In genomic region chr13:28657784-28658538, GRCh38 we compare ENCODE assay signal across 8 cellular contexts. TPM values are rescaled to one million over a fixed set of nuclear protein-coding genes. Genes with fewer than 3 reads are reported as not detected.
DNase-seq lines count a peak whose midpoint lies in the region; ATAC-seq and TF ChIP-seq lines count a peak whose summit lies in the region.

No MANE protein-coding gene starts in this region.

- no peaks in the 10 kb centered on the region for H3K9me3 ChIP-seq in GM23248 (ENCODE audit: low read depth)
- H3K9me3 ChIP-seq in SU-DHL-6 (ENCODE audit: insufficient read depth, low read length), result no peaks in the 10 kb centered on the region
- H3K9me3 ChIP-seq in esophagus muscularis mucosa, result no peaks in the 10 kb centered on the region

- no peak for TF ChIP-seq EP300 in esophagus muscularis mucosa (IDR thresholded peaks at IDR 0.05)

- H3K36me3 ChIP-seq in ACC112 (ENCODE audit: insufficient read depth, low read length), result peaks cover 13% of the 10 kb centered on the region
- H3K36me3 ChIP-seq in GM23248 (ENCODE audit: low read depth), result peaks cover 11% of the 10 kb centered on the region; the same call in 1 of the 2 replicates
- peaks cover 16% of the 10 kb centered on the region; the same call in 1 of the 2 replicates for H3K36me3 ChIP-seq in SU-DHL-6 (ENCODE audit: low read length)
- peaks cover 6 to 21% (median 8%) of the 10 kb centered on the region in 4 donors for H3K36me3 ChIP-seq in esophagus muscularis mucosa

- no peaks in the 10 kb centered on the region for H3K9me3 Mint-ChIP-seq in neural crest cell

- TF ChIP-seq POLR2A in esophagus muscularis mucosa (IDR thresholded peaks at IDR 0.05; ENCODE audit: low read depth), result no peak

- H3K27me3 ChIP-seq in ACC112 (ENCODE audit: insufficient read depth, low read length) (no peaks in the 10 kb centered on the region), GM23248 (replicated peaks; ENCODE audit: insufficient read depth) (no peaks in the 10 kb centered on the region), SU-DHL-6 (ENCODE audit: low read length) (no peaks in the 10 kb centered on the region), esophagus muscularis mucosa (no peaks in the 10 kb centered on the region)

- no peak for TF ChIP-seq CTCF in SU-DHL-6 (IDR thresholded peaks at IDR 0.05; ENCODE audit: insufficient read depth, low read length, poor library complexity, severe bottlenecking)
- peak in 1 of 3 experiments; percentile 16 for TF ChIP-seq CTCF in esophagus muscularis mucosa (IDR thresholded peaks at IDR 0.05)
- no peak for TF ChIP-seq CTCF in neural crest cell (conservative IDR thresholded peaks at IDR 0.05)

- H2AFZ ChIP-seq in ACC112 (ENCODE audit: low read length, unreplicated experiment) (no peak overlapping the region), GM23248 (peak overlapping the region; percentile 67), SU-DHL-6 (ENCODE audit: low read depth, low read length, severe bottlenecking) (peak overlapping the region; percentile 63)

- peak overlapping the region; percentile 96 for H3K4me3 Mint-ChIP-seq in neural crest cell

- H3K4me2 ChIP-seq in GM23248 (ENCODE audit: unreplicated experiment), result peak overlapping the region; percentile 94
- peak overlapping the region; percentile 92 for H3K4me2 ChIP-seq in SU-DHL-6 (ENCODE audit: low read depth, low read length, poor library complexity, severe bottlenecking)

- no peaks in the 10 kb centered on the region for H3K36me3 Mint-ChIP-seq in neural crest cell (ENCODE audit: low read depth)

- H3K4me1 ChIP-seq in ACC112 (ENCODE audit: control insufficient read depth, insufficient read depth, low read length, unreplicated experiment) (peaks cover 46% of the 10 kb centered on the region), GM23248 (ENCODE audit: insufficient read depth) (peaks cover 76% of the 10 kb centered on the region), esophagus muscularis mucosa (peaks cover 39 to 61% (median 51%) of the 10 kb centered on the region in 4 donors)

- H3K27ac Mint-ChIP-seq in neural crest cell (ENCODE audit: unreplicated experiment), result peak overlapping the region; percentile 92

- H3K4me3 ChIP-seq in ACC112 (ENCODE audit: low read depth, low read length), result peak overlapping the region; percentile 99
- peak overlapping the region; percentile 99 for H3K4me3 ChIP-seq in GM23248
- H3K4me3 ChIP-seq in SU-DHL-6 (ENCODE audit: insufficient read depth, low read length, poor library complexity, severe bottlenecking), result peak overlapping the region; percentile 78
- peak overlapping the region; percentile 69 to 97 (median 80) for H3K4me3 ChIP-seq in esophagus muscularis mucosa

- H4K20me1 ChIP-seq in GM23248 (ENCODE audit: insufficient read depth) (no peaks in the 10 kb centered on the region), SU-DHL-6 (ENCODE audit: low read depth, low read length) (no peaks in the 10 kb centered on the region; the same call in 1 of the 2 replicates)

- no peaks in the 10 kb centered on the region for H3K27me3 Mint-ChIP-seq in neural crest cell (ENCODE audit: low read depth)

- peaks cover 40% of the 10 kb centered on the region for H3K4me1 Mint-ChIP-seq in neural crest cell

- intact Hi-C loops in esophagus muscularis mucosa (cut with DNase I), result loop anchor here (2.0 kb wide), 1 partner anchor 61 kb away; the partner anchor contains the start of gene SLC46A3

- peak overlapping the region; percentile 95 for H3K27ac ChIP-seq in ACC112 (ENCODE audit: low read depth, low read length)
- H3K27ac ChIP-seq in GM23248, result peak overlapping the region; percentile 91
- peak overlapping the region; percentile 44 for H3K27ac ChIP-seq in SU-DHL-6 (ENCODE audit: low read depth, low read length)
- H3K27ac ChIP-seq in esophagus muscularis mucosa (replicated peaks in 1 of 4), result peak overlapping the region; percentile 89 to 94 (median 92)

- H3K9me2 ChIP-seq in GM23248 (ENCODE audit: insufficient read depth) (no peaks in the 10 kb centered on the region), SU-DHL-6 (replicated peaks; ENCODE audit: insufficient read depth, low read length) (no peaks in the 10 kb centered on the region)

- H3F3A ChIP-seq in GM23248 (ENCODE audit: insufficient read depth) (peaks cover 46% of the 10 kb centered on the region), SU-DHL-6 (ENCODE audit: insufficient read depth) (no peaks in the 10 kb centered on the region)

- H3K9ac ChIP-seq in GM23248, result peak overlapping the region; percentile 96
- H3K9ac ChIP-seq in SU-DHL-6 (ENCODE audit: low read length), result peak overlapping the region; percentile 76

- peak; percentile 40 for DNase-seq in GM23248
- no peak for DNase-seq in esophagus muscularis mucosa (ENCODE audit: extremely low spot score)
- no peak for DNase-seq in neural crest cell (ENCODE audit: low read depth, low spot score)

- ATAC-seq in GM19467 (IDR thresholded peaks at IDR 0.05; ENCODE audit: unreplicated experiment) (no peak), HG02938 (IDR thresholded peaks at IDR 0.05; ENCODE audit: unreplicated experiment) (no peak), HG02973 (IDR thresholded peaks at IDR 0.05; ENCODE audit: unreplicated experiment) (no peak)

- in situ Hi-C loops in GM23248 (cut with MboI), result no loop called here

- H3K79me2 ChIP-seq in ACC112 (ENCODE audit: control insufficient read depth, insufficient read depth, low read length, unreplicated experiment) (peaks cover 65% of the 10 kb centered on the region), GM23248 (ENCODE audit: insufficient read depth) (peaks cover 94% of the 10 kb centered on the region), SU-DHL-6 (ENCODE audit: insufficient read depth, low read length) (peaks cover 59% of the 10 kb centered on the region)

- WGBS in GM23248 (ENCODE audit: low coverage in 1 of 2, low lambda C conversion rate in 2 of 2, missing lambda C conversion rate in 2 of 2), 2 experiments, result 36 to 40% methylated on average over 12 of the region's 12 CpGs
- WGBS in esophagus muscularis mucosa, result 30% methylated on average over 12 of the region's 12 CpGs

RNA-seq across cellular contexts. Expression of gene POMP, which starts 1.0 kb away (rescaled TPM):
- 106 and 125 TPM in 2 replicates for total RNA-seq in GM23248 (2014; rRNA removed; shearing (Covaris generic))
- 329 and 335 TPM in 2 replicates for polyA plus RNA-seq in GM23248 (2016; fragmentation: Nextera tagmentation; extraction: Ambion mirVana)
- 10 to 100 TPM; 42.7 to 83.3 (median 55.4) TPM for total RNA-seq in esophagus muscularis mucosa
- 71.8 and 75.2 TPM in 2 replicates for total RNA-seq in neural crest cell

Comparison
In these comparisons a context has a peak if more than half of its experiments do, and no peak if none do; other contexts are left out.
1. H3K27ac ChIP-seq: peak in every context shown above with its lines; median percentile 95 in ACC112; 92 in esophagus muscularis mucosa; 91 in GM23248; 44 in SU-DHL-6.